In genomic region chr3:103127116-103127630, GRCh38 we compare ENCODE assay signal across 18 cellular contexts.
A peak's percentile ranks its signal among the peaks of the same experiment; 100 is the strongest.
DNase-seq lines count a peak whose midpoint lies in the region; ATAC-seq and TF ChIP-seq lines count a peak whose summit lies in the region.
"Had no signal": no experiment of that assay in that cellular context is flagged by ENCODE, and none has a peak within 500 bp of the region (broad histone marks: within the 10 kb centered on the region; RNA-seq: fewer than 3 reads in every experiment).

No MANE protein-coding gene starts in this region.

- H3K4me2 ChIP-seq in osteoblast (ENCODE audit: insufficient read depth, low read length) = no peak overlapping the region

- no peaks in the 10 kb centered on the region for H3K27me3 Mint-ChIP-seq in activated CD4-positive, alpha-beta memory T cell treated with anti-CD3 and anti-CD28 coated beads for 36 hours
- H3K27me3 Mint-ChIP-seq: activated T-cell treated with anti-CD3 and anti-CD28 coated beads, Interleukin-2, amount 50 U/mL, for 24 hours had no signal

- H3K4me1 ChIP-seq in osteoblast (ENCODE audit: insufficient read depth, low read length) = no peaks in the 10 kb centered on the region
- H3K4me1 ChIP-seq: pancreas, thyroid gland had no signal

- H3K4me3 Mint-ChIP-seq in activated CD4-positive, alpha-beta memory T cell treated with anti-CD3 and anti-CD28 coated beads for 36 hours = no peak overlapping the region
- H3K4me3 Mint-ChIP-seq: activated T-cell treated with anti-CD3 and anti-CD28 coated beads, Interleukin-2, amount 50 U/mL, for 24 hours had no signal

- DNase-seq in OCI-M1 (lab: John Stamatoyannopoulos, UW) (peak; percentile 32), skeletal muscle cell (ENCODE audit: low read depth) (peak; percentile 6), NCI-H446 treated with DMSO at 0.1 percent for 48 hours (lab: John Stamatoyannopoulos, UW) (no peak), osteoblast (ENCODE audit: insufficient read length, low spot score, missing footprints) (no peak), NCI-H146 treated with DMSO at 0.1 percent for 48 hours (lab: John Stamatoyannopoulos, UW; ENCODE audit: unreplicated experiment) (no peak)
- DNase-seq in activated CD4-positive, alpha-beta memory T cell treated with anti-CD3 and anti-CD28 coated beads for 36 hours = no peak
- DNase-seq: activated CD4-positive, alpha-beta T cell treated with anti-CD3 and anti-CD28 coated beads, Interleukin-2, amount 50 U/mL, for 4 hours; activated T-cell treated with anti-CD3 and anti-CD28 coated beads, Interleukin-2, amount 50 U/mL, for 24 hours; AML-193; dorsolateral prefrontal cortex; HCEC 1CT; Kasumi-1; NCI-H1436; pancreas; thyroid gland had no signal

- H3K27me3 ChIP-seq in osteoblast (ENCODE audit: insufficient read depth, low read length) = no peaks in the 10 kb centered on the region
- H3K27me3 ChIP-seq: dorsolateral prefrontal cortex, pancreas, thyroid gland had no signal

- no peaks in the 10 kb centered on the region for H4K20me1 ChIP-seq in osteoblast (ENCODE audit: insufficient read depth, low read length)

- POLR2A ChIA-PET in activated CD4-positive, alpha-beta memory T cell treated with anti-CD3 and anti-CD28 coated beads for 36 hours (lab: Charles Lee) = no interaction called here

- no peaks in the 10 kb centered on the region for H3K9me3 ChIP-seq in osteoblast (ENCODE audit: low read depth, low read length)
- H3K9me3 ChIP-seq: pancreas, thyroid gland had no signal

- H3K4me1 Mint-ChIP-seq in activated CD4-positive, alpha-beta memory T cell treated with anti-CD3 and anti-CD28 coated beads for 36 hours (ENCODE audit: low read depth) = no peaks in the 10 kb centered on the region

- no peak overlapping the region for H3K27ac Mint-ChIP-seq in activated CD4-positive, alpha-beta memory T cell treated with anti-CD3 and anti-CD28 coated beads for 36 hours
- H3K27ac Mint-ChIP-seq: activated naive CD4-positive, alpha-beta T cell treated with anti-CD3 and anti-CD28 coated beads, Interleukin-2, amount 50 U/mL, for 72 hours; activated T-cell treated with anti-CD3 and anti-CD28 coated beads, Interleukin-2, amount 50 U/mL, for 24 hours had no signal

- H3K9me3 Mint-ChIP-seq in activated CD4-positive, alpha-beta memory T cell treated with anti-CD3 and anti-CD28 coated beads for 36 hours = no peaks in the 10 kb centered on the region

- H3K36me3 Mint-ChIP-seq in activated CD4-positive, alpha-beta memory T cell treated with anti-CD3 and anti-CD28 coated beads for 36 hours = no peaks in the 10 kb centered on the region
- H3K36me3 Mint-ChIP-seq: activated naive CD4-positive, alpha-beta T cell treated with anti-CD3 and anti-CD28 coated beads, Interleukin-2, amount 50 U/mL, for 72 hours had no signal

- peak; percentile 48 for ATAC-seq in GM18907 (IDR thresholded peaks at IDR 0.05; ENCODE audit: unreplicated experiment)
- ATAC-seq in HG02852 (IDR thresholded peaks at IDR 0.05; ENCODE audit: unreplicated experiment) = peak; percentile 35
- ATAC-seq: pancreas had no signal

- CTCF ChIA-PET in activated CD4-positive, alpha-beta memory T cell treated with anti-CD3 and anti-CD28 coated beads for 36 hours (lab: Charles Lee) = no interaction called here

- intact Hi-C loops in activated CD4-positive, alpha-beta memory T cell treated with anti-CD3 and anti-CD28 coated beads for 36 hours (cut with micrococcal nuclease) = no loop called here

- H3K36me3 ChIP-seq in osteoblast (ENCODE audit: insufficient read depth, low read length) = no peaks in the 10 kb centered on the region
- H3K36me3 ChIP-seq: pancreas, thyroid gland had no signal

- TF ChIP-seq CTCF in osteoblast (IDR thresholded peaks at IDR 0.05; ENCODE audit: extremely low read depth, low read depth, low read length) = no peak

- H2AFZ ChIP-seq in osteoblast (ENCODE audit: low read length) = no peak overlapping the region

- no peak overlapping the region for H3K4me3 ChIP-seq in skeletal muscle cell (ENCODE audit: low read depth, low read length)
- H3K4me3 ChIP-seq in osteoblast (ENCODE audit: insufficient read depth, low read length) = no peak overlapping the region
- H3K4me3 ChIP-seq: dorsolateral prefrontal cortex, pancreas, thyroid gland had no signal

- H3K79me2 ChIP-seq in osteoblast (ENCODE audit: insufficient read depth, low read length) = no peaks in the 10 kb centered on the region

- no peak overlapping the region for H3K27ac ChIP-seq in osteoblast (ENCODE audit: low read depth, low read length)
- H3K27ac ChIP-seq: dorsolateral prefrontal cortex, pancreas, thyroid gland had no signal

Comparison
In these comparisons a context has a peak if more than half of its experiments do, and no peak if none do; other contexts are left out.
1. DNase-seq: peak in OCI-M1 (single experiment) and skeletal muscle cell (single experiment); none in NCI-H446 treated with DMSO at 0.1 percent for 48 hours (single experiment), osteoblast (single experiment), activated CD4-positive, alpha-beta memory T cell treated with anti-CD3 and anti-CD28 coated beads for 36 hours (single experiment) and NCI-H146 treated with DMSO at 0.1 percent for 48 hours (single experiment).